In genomic region chr2:55033076-55033742, GRCh38 we compare ENCODE assay signal across 9 cellular contexts. TPM values are rescaled to one million over a fixed set of nuclear protein-coding genes. Genes with fewer than 3 reads are reported as not detected.
DNase-seq lines count a peak whose midpoint lies in the region; ATAC-seq and TF ChIP-seq lines count a peak whose summit lies in the region.
"Had no signal": no experiment of that assay in that cellular context is flagged by ENCODE, and none has a peak within 500 bp of the region (broad histone marks: within the 10 kb centered on the region; RNA-seq: fewer than 3 reads in every experiment).

No MANE protein-coding gene starts in this region.

- H3K27ac ChIP-seq in CD4-positive, alpha-beta memory T cell (ENCODE audit: low read depth, low read length) = no peak overlapping the region
- H3K27ac ChIP-seq in brain microvascular endothelial cell = no peak overlapping the region

- peak overlapping the region in 2 of 8 donors; percentile 34 to 37 for H3K4me3 Mint-ChIP-seq in CD4-positive, alpha-beta memory T cell
- no peak overlapping the region for H3K4me3 Mint-ChIP-seq in T-cell
- H3K4me3 Mint-ChIP-seq: activated naive CD4-positive, alpha-beta T cell treated with anti-CD3 and anti-CD28 coated beads, Interleukin-2, amount 50 U/mL, for 24 hours had no signal

- H3K4me1 ChIP-seq in CD4-positive, alpha-beta memory T cell (ENCODE audit: insufficient read depth, low read length) = peaks cover 68% of the 10 kb centered on the region

- no peaks in the 10 kb centered on the region for H3K27me3 Mint-ChIP-seq in CD4-positive, alpha-beta memory T cell
- H3K27me3 Mint-ChIP-seq in T-cell = no peaks in the 10 kb centered on the region
- H3K27me3 Mint-ChIP-seq: activated naive CD4-positive, alpha-beta T cell treated with anti-CD3 and anti-CD28 coated beads, Interleukin-2, amount 50 U/mL, for 24 hours had no signal

- in situ Hi-C loops in brain microvascular endothelial cell (cut with HindIII; ENCODE audit: low pct_ligation_motif_present, low sequenced_read_pairs) = loop anchor here (25.0 kb wide), 1 partner anchor 129 kb away; no protein-coding TSS in a partner anchor

- H3K36me3 Mint-ChIP-seq in CD4-positive, alpha-beta memory T cell = peaks cover 11 to 22% of the 10 kb centered on the region in 2 donors
- H3K36me3 Mint-ChIP-seq in T-cell = peaks cover 28% of the 10 kb centered on the region

- H3K27me3 ChIP-seq in CD4-positive, alpha-beta memory T cell (ENCODE audit: insufficient read depth, low read length) = no peaks in the 10 kb centered on the region
- H3K27me3 ChIP-seq in brain microvascular endothelial cell (replicated peaks) = no peaks in the 10 kb centered on the region

- ATAC-seq in GM19351 (IDR thresholded peaks at IDR 0.05; ENCODE audit: unreplicated experiment) (peak; percentile 98), HG03064 (IDR thresholded peaks at IDR 0.05; ENCODE audit: low read depth, unreplicated experiment) (peak; percentile 91), T-cell (replicated peaks in 1 of 4) (peak; percentile 66 to 96 (median 82))

- intact Hi-C loops in CD4-positive, alpha-beta memory T cell (cut with micrococcal nuclease) = no loop called here

- no peak for DNase-seq in CD4-positive, alpha-beta memory T cell
- DNase-seq in T-cell = peak in 14 of 34 experiments; percentile 10 to 57 (median 22)
- no peak for DNase-seq in brain microvascular endothelial cell
- no peak for DNase-seq in GM19240 (ENCODE audit: insufficient read length, low spot score)
- no peak for DNase-seq in RKO (ENCODE audit: low spot score)
- DNase-seq in NCI-H2081 (lab: John Stamatoyannopoulos, UW) = no peak

- no peaks in the 10 kb centered on the region for H3K9me3 ChIP-seq in CD4-positive, alpha-beta memory T cell (ENCODE audit: control insufficient read depth in 1 of 2, low read length in 2 of 2)

- H3K9me3 Mint-ChIP-seq in CD4-positive, alpha-beta memory T cell = peaks cover 0 to 15% (median 12%) of the 10 kb centered on the region in 8 donors
- peaks cover 0 to 19% (median 9%) of the 10 kb centered on the region in 3 donors for H3K9me3 Mint-ChIP-seq in T-cell

- POLR2A ChIA-PET in CD4-positive, alpha-beta memory T cell (lab: Charles Lee; ENCODE audit: partially characterized antibody) = interaction anchor here (0.6 to 3.7 kb wide), 4 partner anchors 11 to 135 kb away, joined by 3 to 15 read pairs (median 3); partner anchors contain the start of gene RTN4
- POLR2A ChIA-PET in T-cell (lab: Charles Lee) = interaction anchor here in 1 of 2 donors (0.5 to 0.8 kb wide), 6 partner anchors 13 to 161 kb away, joined by 3 to 5 read pairs (median 4); no protein-coding TSS in a partner anchor

- CTCF ChIA-PET in CD4-positive, alpha-beta memory T cell (lab: Charles Lee; ENCODE audit: partially characterized antibody) = interaction anchor here (1.2 to 2.1 kb wide), 3 partner anchors 13 to 136 kb away, joined by 3 to 10 read pairs (median 3); no protein-coding TSS in a partner anchor
- CTCF ChIA-PET in T-cell (lab: Charles Lee) = interaction anchor here (0.7 to 2.3 kb wide), 4 partner anchors 15 to 252 kb away, joined by 3 to 7 read pairs (median 6); no protein-coding TSS in a partner anchor

- no peaks in the 10 kb centered on the region for H3K36me3 ChIP-seq in CD4-positive, alpha-beta memory T cell (ENCODE audit: insufficient read depth, low read length)
- H3K36me3 ChIP-seq in brain microvascular endothelial cell (replicated peaks) = no peaks in the 10 kb centered on the region

- peaks cover 56 to 67% (median 61%) of the 10 kb centered on the region in 4 donors for H3K4me1 Mint-ChIP-seq in CD4-positive, alpha-beta memory T cell
- peaks cover 65 to 67% (median 66%) of the 10 kb centered on the region in 3 donors for H3K4me1 Mint-ChIP-seq in T-cell

- H3K4me3 ChIP-seq in CD4-positive, alpha-beta memory T cell (ENCODE audit: low read length in 2 of 2) = no peak overlapping the region
- H3K4me3 ChIP-seq in brain microvascular endothelial cell (ENCODE audit: low read depth, low read length) = no peak overlapping the region

- no peak for TF ChIP-seq CTCF in brain microvascular endothelial cell (IDR thresholded peaks at IDR 0.05; ENCODE audit: low read depth, low read length, missing control alignments)

- peak overlapping the region in 4 of 7 donors; percentile 13 to 43 (median 30) for H3K27ac Mint-ChIP-seq in CD4-positive, alpha-beta memory T cell
- H3K27ac Mint-ChIP-seq in T-cell = peak overlapping the region in 1 of 2 donors; percentile 8
- H3K27ac Mint-ChIP-seq: activated naive CD4-positive, alpha-beta T cell treated with anti-CD3 and anti-CD28 coated beads, Interleukin-2, amount 50 U/mL, for 24 hours had no signal

RNA-seq across cellular contexts. Expression of gene RTN4, which starts 17.0 kb away (rescaled TPM):
- total RNA-seq in CD4-positive, alpha-beta memory T cell = 10 to 100 TPM; 73.8 to 81.3 TPM
- polyA plus RNA-seq in CD4-positive, alpha-beta memory T cell = 10 to 100 TPM; 89.1 to 90.0 TPM
- total RNA-seq in T-cell = 10 to 100 TPM; 66.3 to 77.1 (median 75.4) TPM
